Comparison of ENCODE assay signal across 8 cellular contexts in the genomic region with DNA sequence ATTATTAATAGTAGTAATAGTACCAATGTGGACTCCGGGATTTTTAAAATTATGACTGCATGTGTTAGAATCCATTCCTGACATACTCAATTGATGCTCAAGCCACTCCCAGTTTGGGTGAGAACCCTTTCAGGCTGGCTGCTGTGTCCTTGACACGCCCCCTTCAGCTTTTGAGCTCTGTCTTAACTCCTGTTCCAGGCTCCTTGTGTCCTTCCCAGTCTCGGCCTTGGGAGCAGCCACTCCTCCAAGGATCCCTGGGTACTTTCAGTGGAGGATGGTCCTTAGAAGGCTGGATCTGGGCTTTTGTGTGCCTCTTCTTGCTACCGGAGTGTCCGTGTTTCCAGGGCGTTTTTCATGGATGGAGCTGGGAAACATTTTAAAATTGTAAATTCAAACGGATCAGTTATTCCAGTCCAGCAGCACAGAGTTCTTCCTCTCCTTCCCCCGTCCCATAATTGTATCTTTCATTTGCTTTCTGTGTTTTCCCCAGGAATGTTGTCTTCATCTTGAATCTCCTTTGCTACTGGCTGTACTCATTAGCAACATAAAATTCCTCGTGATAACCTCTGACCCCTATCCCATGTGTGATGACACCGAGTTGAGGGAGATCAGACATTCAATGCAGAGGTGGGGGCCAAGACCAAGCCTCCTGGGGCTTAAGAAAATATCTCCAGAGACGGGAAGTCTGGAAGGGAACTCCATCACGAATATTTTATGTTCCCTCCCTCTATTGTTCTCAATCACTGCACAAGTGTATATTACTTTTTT. TPM values are rescaled to one million over a fixed set of nuclear protein-coding genes. Genes with fewer than 3 reads are reported as not detected.
A peak's percentile ranks its signal among the peaks of the same experiment; 100 is the strongest.
DNase-seq lines count a peak whose midpoint lies in the region; ATAC-seq, FAIRE-seq and TF ChIP-seq lines count a peak whose summit lies in the region.

No MANE protein-coding gene starts in this region.

- POLR2A ChIA-PET in activated naive CD8-positive, alpha-beta T cell treated with anti-CD3 and anti-CD28 coated beads, Interleukin-2, amount 10 ng/mL, durations not matched to agents 7 days and 5 days (lab: Charles Lee) = interaction anchor here (0.6 to 2.5 kb wide), 14 partner anchors 8 to 112 kb away, joined by 3 to 21 read pairs (median 4); a partner anchor contains a TSS

- peak overlapping the region; percentile 34 for H3K27ac Mint-ChIP-seq in activated CD8-positive, alpha-beta memory T cell treated with anti-CD3 and anti-CD28 coated beads, Interleukin-2, amount 10 ng/mL, durations not matched to agents 7 days and 5 days
- peak overlapping the region; percentile 58 for H3K27ac Mint-ChIP-seq in activated naive CD8-positive, alpha-beta T cell treated with anti-CD3 and anti-CD28 coated beads, Interleukin-2, amount 10 ng/mL, durations not matched to agents 7 days and 5 days

- no peak for FAIRE-seq in keratinocyte (lab: Jason Lieb, UNC)

- H3K9me3 ChIP-seq in keratinocyte (ENCODE audit: control insufficient read depth, low read depth, low read length) (no peaks in the 10 kb centered on the region), thymus (ENCODE audit: control insufficient read depth) (no peaks in the 10 kb centered on the region)

- H3K36me3 ChIP-seq in keratinocyte (ENCODE audit: control insufficient read depth in 2 of 2, extremely low read depth in 1 of 2, insufficient read depth in 2 of 2, low read length in 2 of 2) = peaks cover 0 to 9% of the 10 kb centered on the region in 2 experiments
- peaks cover 7% of the 10 kb centered on the region for H3K36me3 ChIP-seq in thymus (ENCODE audit: control insufficient read depth, insufficient read depth)

- DNase-seq in activated CD8-positive, alpha-beta memory T cell treated with anti-CD3 and anti-CD28 coated beads, Interleukin-2, amount 10 ng/mL, durations not matched to agents 7 days and 5 days = no peak
- no peak for DNase-seq in activated CD8-positive, alpha-beta memory T cell treated with anti-CD3 and anti-CD28 coated beads for 24 hours
- DNase-seq in activated naive CD8-positive, alpha-beta T cell treated with anti-CD3 and anti-CD28 coated beads, Interleukin-2, amount 10 ng/mL, durations not matched to agents 7 days and 5 days = no peak
- DNase-seq in keratinocyte (ENCODE audit: low read depth, low spot score) (no peak), left lobe of liver (ENCODE audit: low spot score) (no peak), DMS79 (lab: John Stamatoyannopoulos, UW) (no peak), SHP77 treated with DMSO at 0.1 percent for 48 hours (lab: John Stamatoyannopoulos, UW) (no peak)

- no peak for TF ChIP-seq CTCF in keratinocyte (optimal IDR thresholded peaks at IDR 0.05 in 1 of 3, IDR thresholded peaks at IDR 0.05 in 1 of 3, conservative IDR thresholded peaks at IDR 0.05 in 1 of 3; ENCODE audit: extremely low read depth in 1 of 3, insufficient read depth in 2 of 3, low read length in 3 of 3)

- no peaks in the 10 kb centered on the region for H3K9me3 Mint-ChIP-seq in activated CD8-positive, alpha-beta memory T cell treated with anti-CD3 and anti-CD28 coated beads, Interleukin-2, amount 10 ng/mL, durations not matched to agents 7 days and 5 days (ENCODE audit: low read depth)
- no peaks in the 10 kb centered on the region for H3K9me3 Mint-ChIP-seq in activated naive CD8-positive, alpha-beta T cell treated with anti-CD3 and anti-CD28 coated beads, Interleukin-2, amount 10 ng/mL, durations not matched to agents 7 days and 5 days

- peaks cover 39% of the 10 kb centered on the region for H3K79me2 ChIP-seq in keratinocyte (ENCODE audit: control insufficient read depth, insufficient read depth, low read length)

- no peaks in the 10 kb centered on the region for H4K20me1 ChIP-seq in keratinocyte (ENCODE audit: control insufficient read depth, extremely low read depth, insufficient read depth, low read length)

- H3K27ac ChIP-seq in keratinocyte (ENCODE audit: control insufficient read depth, insufficient read depth, low read length) = peak overlapping the region; percentile 43
- peak overlapping the region; percentile 91 for H3K27ac ChIP-seq in thymus (ENCODE audit: low read depth)

- peak overlapping the region; percentile 80 for H2AFZ ChIP-seq in keratinocyte (ENCODE audit: control insufficient read depth, low read length)

- H3K4me1 ChIP-seq in keratinocyte (ENCODE audit: control insufficient read depth, extremely low read depth, insufficient read depth, low read length) (peaks cover 13% of the 10 kb centered on the region), thymus (ENCODE audit: control insufficient read depth, insufficient read depth, low read length) (peaks cover 13% of the 10 kb centered on the region)

- H3K27me3 Mint-ChIP-seq in activated CD8-positive, alpha-beta memory T cell treated with anti-CD3 and anti-CD28 coated beads, Interleukin-2, amount 10 ng/mL, durations not matched to agents 7 days and 5 days = no peaks in the 10 kb centered on the region
- H3K27me3 Mint-ChIP-seq in activated naive CD8-positive, alpha-beta T cell treated with anti-CD3 and anti-CD28 coated beads, Interleukin-2, amount 10 ng/mL, durations not matched to agents 7 days and 5 days = no peaks in the 10 kb centered on the region

- H3K4me3 Mint-ChIP-seq in activated CD8-positive, alpha-beta memory T cell treated with anti-CD3 and anti-CD28 coated beads, Interleukin-2, amount 10 ng/mL, durations not matched to agents 7 days and 5 days = peak overlapping the region; percentile 49
- H3K4me3 Mint-ChIP-seq in activated naive CD8-positive, alpha-beta T cell treated with anti-CD3 and anti-CD28 coated beads, Interleukin-2, amount 10 ng/mL, durations not matched to agents 7 days and 5 days = peak overlapping the region; percentile 65

- no peaks in the 10 kb centered on the region for H3K27me3 ChIP-seq in keratinocyte (ENCODE audit: control insufficient read depth, extremely low read depth, insufficient read depth, low read length)
- no peaks in the 10 kb centered on the region for H3K27me3 ChIP-seq in thymus (ENCODE audit: control insufficient read depth, insufficient read depth)

- CTCF ChIA-PET in activated CD8-positive, alpha-beta memory T cell treated with anti-CD3 and anti-CD28 coated beads, Interleukin-2, amount 10 ng/mL, durations not matched to agents 7 days and 5 days (lab: Charles Lee) = interaction anchor here (0.7 to 2.7 kb wide), 10 partner anchors 10 to 239 kb away, joined by 3 to 16 read pairs (median 5); a partner anchor contains a TSS

- H3K4me3 ChIP-seq in keratinocyte (ENCODE audit: control insufficient read depth in 2 of 3, extremely low read depth in 1 of 3, insufficient read depth in 2 of 3, low read depth in 1 of 3, low read length in 3 of 3) = peak overlapping the region in 2 of 3 experiments; percentile 63 to 96
- peak overlapping the region; percentile 91 for H3K4me3 ChIP-seq in thymus (ENCODE audit: low read length)

- dilution Hi-C loops in keratinocyte (cut with MboI; ENCODE audit: extremely low pct_ligation_motif_present, low sequenced_read_pairs) = no loop called here

- H3K4me2 ChIP-seq in keratinocyte (ENCODE audit: control insufficient read depth, extremely low read depth, insufficient read depth, low read depth, low read length) = peak overlapping the region; percentile 77

- peaks cover 36% of the 10 kb centered on the region for H3K4me1 Mint-ChIP-seq in activated CD8-positive, alpha-beta memory T cell treated with anti-CD3 and anti-CD28 coated beads, Interleukin-2, amount 10 ng/mL, durations not matched to agents 7 days and 5 days
- H3K4me1 Mint-ChIP-seq in activated naive CD8-positive, alpha-beta T cell treated with anti-CD3 and anti-CD28 coated beads, Interleukin-2, amount 10 ng/mL, durations not matched to agents 7 days and 5 days = peaks cover 33% of the 10 kb centered on the region

- H3K36me3 Mint-ChIP-seq in activated CD8-positive, alpha-beta memory T cell treated with anti-CD3 and anti-CD28 coated beads, Interleukin-2, amount 10 ng/mL, durations not matched to agents 7 days and 5 days = peaks cover 9% of the 10 kb centered on the region
- peaks cover 5% of the 10 kb centered on the region for H3K36me3 Mint-ChIP-seq in activated naive CD8-positive, alpha-beta T cell treated with anti-CD3 and anti-CD28 coated beads, Interleukin-2, amount 10 ng/mL, durations not matched to agents 7 days and 5 days

- WGBS in thymus = 74% methylated on average over 12 of the region's 12 CpGs

- ATAC-seq in activated CD8-positive, alpha-beta memory T cell treated with anti-CD3 and anti-CD28 coated beads, Interleukin-2, amount 10 ng/mL, durations not matched to agents 7 days and 5 days = no peak
- ATAC-seq in activated naive CD8-positive, alpha-beta T cell treated with anti-CD3 and anti-CD28 coated beads, Interleukin-2, amount 10 ng/mL, durations not matched to agents 7 days and 5 days (ENCODE audit: low read depth) = no peak
- no peak for ATAC-seq in left lobe of liver

- H3K9ac ChIP-seq in keratinocyte (ENCODE audit: control insufficient read depth, extremely low read depth, insufficient read depth, low read length) = peak overlapping the region; percentile 56

- H3K9me1 ChIP-seq in keratinocyte (ENCODE audit: control insufficient read depth, extremely low read depth, insufficient read depth, low read length) = no peaks in the 10 kb centered on the region

RNA-seq across cellular contexts. Expression of a gene that starts 40.0 kb away (rescaled TPM):
- total RNA-seq in activated CD8-positive, alpha-beta memory T cell treated with anti-CD3 and anti-CD28 coated beads, Interleukin-2, amount 10 ng/mL, durations not matched to agents 7 days and 5 days = 10 to 100 TPM; 57.1 to 59.3 TPM
- 10 to 100 TPM; 75.1 to 77.2 TPM for total RNA-seq in activated naive CD8-positive, alpha-beta T cell treated with anti-CD3 and anti-CD28 coated beads, Interleukin-2, amount 10 ng/mL, durations not matched to agents 7 days and 5 days
- 14.0 to 21.3 TPM (median 18.6 TPM) in 3 replicates for polyA plus RNA-seq in keratinocyte
- 9.7 TPM for polyA plus RNA-seq in keratinocyte (2011; ENCODE audit: low read depth)
- 10.1 and 12.3 TPM in 2 replicates for polyA plus RNA-seq in keratinocyte (2011; cell fraction: cytosol; rRNA removed)
- 38.8 and 41.3 TPM in 2 replicates for polyA plus RNA-seq in keratinocyte (2011; cell fraction: nucleus; rRNA removed)
- polyA plus RNA-seq in keratinocyte (2012; ENCODE audit: low replicate concordance) = 20.0 and 30.1 TPM in 2 replicates
- 14.3 to 51.9 TPM (median 22.7 TPM) in 3 replicates for polyA minus RNA-seq in keratinocyte
- polyA minus RNA-seq in keratinocyte (2011; cell fraction: cytosol; rRNA and poly(A)+ RNA removed) = 11.9 TPM
- 21.3 and 28.9 TPM in 2 replicates for polyA minus RNA-seq in keratinocyte (2011; cell fraction: nucleus; rRNA and poly(A)+ RNA removed)
- 39.3 TPM for polyA plus RNA-seq in thymus
- 39.2 TPM for total RNA-seq in left lobe of liver
